Comparison of ENCODE assay signal across 1 cellular context in genomic region chr11:34364102-34364501, GRCh38.
TF ChIP-seq lines count a peak whose summit lies in the region.

No MANE protein-coding gene starts in this region.

TF ChIP-seq in H1, 55 proteins besides CTCF, POLR2A, EP300 and RAD21:
- TF ChIP-seq BCL11A (IDR thresholded peaks at IDR 0.05; ENCODE audit: low read depth in 2 of 2, low read length in 2 of 2): no peak
- TF ChIP-seq RBBP5 (IDR thresholded peaks at IDR 0.05; ENCODE audit: borderline replicate concordance, low read depth, low read length): no peak
- no peak for TF ChIP-seq TAF1 (IDR thresholded peaks at IDR 0.05; ENCODE audit: low read depth, low read length)
